ENCODE assay signal across 8 cellular contexts in the genomic region with DNA sequence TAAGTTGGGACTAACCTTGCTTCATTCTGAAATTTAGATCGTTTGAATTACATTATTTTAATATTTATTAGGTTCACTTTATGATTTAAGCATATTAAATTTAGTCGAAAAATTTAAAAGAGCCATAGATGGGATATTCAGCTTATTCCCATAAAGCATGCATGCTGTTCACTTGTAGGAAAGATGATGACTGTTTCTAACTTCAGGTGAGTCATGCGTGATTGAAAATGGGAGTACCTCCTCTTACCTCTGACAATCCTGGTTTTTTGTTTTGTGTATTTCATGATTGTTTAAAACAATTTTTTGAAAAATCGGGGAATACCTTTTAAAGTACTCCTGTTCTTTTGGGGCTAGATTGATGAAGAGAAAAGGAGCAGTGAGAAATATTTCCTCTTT. TPM values are rescaled to one million over a fixed set of nuclear protein-coding genes. Genes with fewer than 3 reads are reported as not detected.
DNase-seq lines count a peak whose midpoint lies in the region; FAIRE-seq and TF ChIP-seq lines count a peak whose summit lies in the region.

No MANE protein-coding gene starts in this region.

- no peaks in the 10 kb centered on the region for H3K9me3 ChIP-seq in kidney (ENCODE audit: control insufficient read depth in 1 of 2, low read length in 2 of 2)
- no peaks in the 10 kb centered on the region for H3K9me3 ChIP-seq in testis

- H3K27ac Mint-ChIP-seq in activated CD4-positive, alpha-beta T cell treated with anti-CD3 and anti-CD28 coated beads, Interleukin-2, amount 10 ng/mL, durations not matched to agents 24 days and 14 days = peak overlapping the region; percentile 98
- no peak overlapping the region for H3K27ac Mint-ChIP-seq in activated T-helper 2 cell treated with anti-CD3 and anti-CD28 coated beads, Interferon-gamma antibody, Interleukin-2, Interleukin-4, amounts not matched to agents 10 μg/mL and 5 μg/mL and 100 μg/mL, durations not matched to agents 14 hours and 24 hours and 36 hours

- 16 to 23% methylated on average over 4 of the region's 4 CpGs for WGBS in testis, 2 donors

- H3K9ac ChIP-seq in kidney (ENCODE audit: low read length in 2 of 2) = peak overlapping the region; percentile 94 to 96

- peak overlapping the region; percentile 96 for H3K4me3 Mint-ChIP-seq in activated CD4-positive, alpha-beta T cell treated with anti-CD3 and anti-CD28 coated beads, Interleukin-2, amount 10 ng/mL, durations not matched to agents 24 days and 14 days
- H3K4me3 Mint-ChIP-seq in activated T-helper 2 cell treated with anti-CD3 and anti-CD28 coated beads, Interferon-gamma antibody, Interleukin-2, Interleukin-4, amounts not matched to agents 10 μg/mL and 5 μg/mL and 100 μg/mL, durations not matched to agents 14 hours and 24 hours and 36 hours (ENCODE audit: low read depth) = peak overlapping the region; percentile 98

- no peaks in the 10 kb centered on the region for H3K27me3 ChIP-seq in testis

- peaks cover 3% of the 10 kb centered on the region for H3K9me3 Mint-ChIP-seq in activated CD4-positive, alpha-beta T cell treated with anti-CD3 and anti-CD28 coated beads, Interleukin-2, amount 10 ng/mL, durations not matched to agents 24 days and 14 days
- no peaks in the 10 kb centered on the region for H3K9me3 Mint-ChIP-seq in activated T-helper 2 cell treated with anti-CD3 and anti-CD28 coated beads, Interferon-gamma antibody, Interleukin-2, Interleukin-4, amounts not matched to agents 10 μg/mL and 5 μg/mL and 100 μg/mL, durations not matched to agents 14 hours and 24 hours and 36 hours

- DNase-seq in activated CD4-positive, alpha-beta T cell treated with anti-CD3 and anti-CD28 coated beads, Interleukin-2, amount 10 ng/mL, durations not matched to agents 24 days and 14 days = no peak
- no peak for DNase-seq in activated CD4-positive, alpha-beta T cell treated with anti-CD3 and anti-CD28 coated beads for 48 hours
- no peak for DNase-seq in activated T-helper 2 cell treated with anti-CD3 and anti-CD28 coated beads, Interferon-gamma antibody, Interleukin-2, Interleukin-4, amounts not matched to agents 10 μg/mL and 5 μg/mL and 100 μg/mL, durations not matched to agents 14 hours and 24 hours and 36 hours (ENCODE audit: low spot score)
- DNase-seq in kidney = no peak
- no peak for DNase-seq in testis
- DNase-seq in CD1c-positive myeloid dendritic cell (ENCODE audit: extremely low spot score) = no peak
- no peak for DNase-seq in NCI-H1417 (lab: John Stamatoyannopoulos, UW)
- no peak for DNase-seq in DMS153 treated with DMSO at 0.1 percent for 48 hours (lab: John Stamatoyannopoulos, UW; ENCODE audit: unreplicated experiment)

- no peaks in the 10 kb centered on the region for H3K27me3 Mint-ChIP-seq in activated CD4-positive, alpha-beta T cell treated with anti-CD3 and anti-CD28 coated beads, Interleukin-2, amount 10 ng/mL, durations not matched to agents 24 days and 14 days
- H3K27me3 Mint-ChIP-seq in activated T-helper 2 cell treated with anti-CD3 and anti-CD28 coated beads, Interferon-gamma antibody, Interleukin-2, Interleukin-4, amounts not matched to agents 10 μg/mL and 5 μg/mL and 100 μg/mL, durations not matched to agents 14 hours and 24 hours and 36 hours (ENCODE audit: low read depth) = peaks cover 2% of the 10 kb centered on the region

- intact Hi-C loops in activated CD4-positive, alpha-beta T cell treated with anti-CD3 and anti-CD28 coated beads, Interleukin-2, amount 10 ng/mL, durations not matched to agents 24 days and 14 days (cut with micrococcal nuclease) = loop anchor here (2.0 to 5.0 kb wide), 2 partner anchors 145 to 597 kb away; no protein-coding TSS in a partner anchor
- intact Hi-C loops in activated T-helper 2 cell treated with anti-CD3 and anti-CD28 coated beads, Interferon-gamma antibody, Interleukin-2, Interleukin-4, amounts not matched to agents 10 μg/mL and 5 μg/mL and 100 μg/mL, durations not matched to agents 14 hours and 24 hours and 36 hours (cut with micrococcal nuclease) = loop anchor here (2.0 to 10.0 kb wide), 4 partner anchors 101 to 635 kb away; a partner anchor contains a TSS
- intact Hi-C loops in kidney (cut with DNase I) (no loop called here), testis (cut with DNase I; ENCODE audit: low total_unique reads) (no loop called here)

- peaks cover 57% of the 10 kb centered on the region for H3K4me1 Mint-ChIP-seq in activated CD4-positive, alpha-beta T cell treated with anti-CD3 and anti-CD28 coated beads, Interleukin-2, amount 10 ng/mL, durations not matched to agents 24 days and 14 days
- peaks cover 64% of the 10 kb centered on the region for H3K4me1 Mint-ChIP-seq in activated T-helper 2 cell treated with anti-CD3 and anti-CD28 coated beads, Interferon-gamma antibody, Interleukin-2, Interleukin-4, amounts not matched to agents 10 μg/mL and 5 μg/mL and 100 μg/mL, durations not matched to agents 14 hours and 24 hours and 36 hours (ENCODE audit: low read depth)

- H3K4me1 ChIP-seq in kidney (ENCODE audit: control insufficient read depth in 1 of 2, insufficient read depth in 1 of 2, low read depth in 1 of 2, low read length in 2 of 2) (peaks cover 7 to 15% of the 10 kb centered on the region in 2 donors), testis (peaks cover 18% of the 10 kb centered on the region)

- TF ChIP-seq POLR2A in testis (IDR thresholded peaks at IDR 0.05) = no peak

- H3K36me3 ChIP-seq in kidney (ENCODE audit: control insufficient read depth in 1 of 2, insufficient read depth in 2 of 2, low read length in 2 of 2) = no peaks in the 10 kb centered on the region
- no peaks in the 10 kb centered on the region for H3K36me3 ChIP-seq in testis (ENCODE audit: low read depth, missing control alignments)

- peaks cover 41% of the 10 kb centered on the region for H3K36me3 Mint-ChIP-seq in activated CD4-positive, alpha-beta T cell treated with anti-CD3 and anti-CD28 coated beads, Interleukin-2, amount 10 ng/mL, durations not matched to agents 24 days and 14 days (ENCODE audit: low read depth)
- H3K36me3 Mint-ChIP-seq in activated T-helper 2 cell treated with anti-CD3 and anti-CD28 coated beads, Interferon-gamma antibody, Interleukin-2, Interleukin-4, amounts not matched to agents 10 μg/mL and 5 μg/mL and 100 μg/mL, durations not matched to agents 14 hours and 24 hours and 36 hours (ENCODE audit: low read depth) = peaks cover 46% of the 10 kb centered on the region

- H3K4me3 ChIP-seq in kidney (ENCODE audit: low read length in 2 of 2) (peak overlapping the region; percentile 89 to 92), testis (peak overlapping the region; percentile 79 to 89)

- H3K27ac ChIP-seq in kidney (ENCODE audit: low read depth in 2 of 2, low read length in 2 of 2) = peak overlapping the region; percentile 29 to 92
- peak overlapping the region in 1 of 2 donors; percentile 97 for H3K27ac ChIP-seq in testis

- TF ChIP-seq CTCF in kidney (IDR thresholded peaks at IDR 0.05; ENCODE audit: borderline replicate concordance, extremely low read depth, insufficient read depth) (no peak), testis (IDR thresholded peaks at IDR 0.05) (no peak)

- FAIRE-seq in kidney (lab: Jason Lieb, UNC) = no peak

RNA-seq across cellular contexts. Expression of a gene that starts 1.4 kb away (rescaled TPM):
- total RNA-seq in activated CD4-positive, alpha-beta T cell treated with anti-CD3 and anti-CD28 coated beads, Interleukin-2, amount 10 ng/mL, durations not matched to agents 24 days and 14 days = 27.5 and 28.8 TPM in 2 replicates
- total RNA-seq in activated T-helper 2 cell treated with anti-CD3 and anti-CD28 coated beads, Interferon-gamma antibody, Interleukin-2, Interleukin-4, amounts not matched to agents 10 μg/mL and 5 μg/mL and 100 μg/mL, durations not matched to agents 14 hours and 24 hours and 36 hours = 27.2 and 28.1 TPM in 2 replicates
- total RNA-seq in kidney (31.6 TPM), testis (10 to 100 TPM; 31.3 to 36.1 TPM)
- polyA plus RNA-seq in kidney (ENCODE audit: insufficient read depth, low read depth, low replicate concordance) (7.4 TPM), testis (ENCODE audit: insufficient read depth, low read depth, low replicate concordance) (23.4 TPM)

Comparison
In these comparisons a context has a peak if more than half of its experiments do, and no peak if none do; other contexts are left out.
1. intact Hi-C loops: an anchor here in activated CD4-positive, alpha-beta T cell treated with anti-CD3 and anti-CD28 coated beads, Interleukin-2, amount 10 ng/mL, durations not matched to agents 24 days and 14 days (2.0 to 5.0 kb wide) and activated T-helper 2 cell treated with anti-CD3 and anti-CD28 coated beads, Interferon-gamma antibody, Interleukin-2, Interleukin-4, amounts not matched to agents 10 μg/mL and 5 μg/mL and 100 μg/mL, durations not matched to agents 14 hours and 24 hours and 36 hours (2.0 to 10.0 kb wide); none called in kidney and testis.